ENCODE assay signal across 1 cellular context in genomic region chr6:137869781-137870180, GRCh38.
TF ChIP-seq lines count a peak whose summit lies in the region.

No MANE protein-coding gene starts in this region.

TF ChIP-seq in IMR-90, 13 proteins besides CTCF, POLR2A, EP300 and RAD21:
- TF ChIP-seq MXI1 (IDR thresholded peaks at IDR 0.05; ENCODE audit: borderline replicate concordance, low read depth, low read length) (no peak), USF2 (IDR thresholded peaks at IDR 0.05; ENCODE audit: low read depth, low read length) (no peak), ELK1 (IDR thresholded peaks at IDR 0.05; ENCODE audit: borderline replicate concordance, low read depth, low read length) (no peak), RCOR1 (IDR thresholded peaks at IDR 0.05; ENCODE audit: insufficient replicate concordance, low read length) (no peak), MAZ (IDR thresholded peaks at IDR 0.05; ENCODE audit: borderline replicate concordance, low read depth, low read length) (no peak)
